23 cellular contexts compared by ENCODE assay signal in genomic region chr5:58595952-58596351, GRCh38. TPM values are rescaled to one million over a fixed set of nuclear protein-coding genes. Genes with fewer than 3 reads are reported as not detected.
"Had no signal": no experiment of that assay in that cellular context is flagged by ENCODE, and none has a peak within 500 bp of the region (broad histone marks: within the 10 kb centered on the region; RNA-seq: fewer than 3 reads in every experiment).

No MANE protein-coding gene starts in this region.

- ATAC-seq: HepG2, Right ventricle myocardium inferior, SK-N-SH treated with all-trans-retinoic acid at 6 μM for 48 hours had no signal

- DNase-seq: IMR-90, Kasumi-1, MM.1S, NCI-H1092 treated with DMSO at 0.1 percent for 48 hours, NCI-H1436, NCI-H187, NCI-H2029, NCI-H2081 treated with DMSO at 0.1 percent for 48 hours, NCI-H2227 treated with DMSO at 0.1 percent for 48 hours, NCI-H524, NCI-H526 treated with DMSO at 0.1 percent for 48 hours, NCI-H774, OCI-M1, PC-9, Peyer's patch, SHP77 treated with DMSO at 0.1 percent for 48 hours, SJCRH30 had no signal

RNA-seq across cellular contexts. Expression of gene RAB3C, which starts 13.1 kb away (rescaled TPM):
- total RNA-seq: HepG2, HT1080, IMR-90, M059J, PC-9, RPMI7951, SJCRH30 had no signal
